In the genomic region with DNA sequence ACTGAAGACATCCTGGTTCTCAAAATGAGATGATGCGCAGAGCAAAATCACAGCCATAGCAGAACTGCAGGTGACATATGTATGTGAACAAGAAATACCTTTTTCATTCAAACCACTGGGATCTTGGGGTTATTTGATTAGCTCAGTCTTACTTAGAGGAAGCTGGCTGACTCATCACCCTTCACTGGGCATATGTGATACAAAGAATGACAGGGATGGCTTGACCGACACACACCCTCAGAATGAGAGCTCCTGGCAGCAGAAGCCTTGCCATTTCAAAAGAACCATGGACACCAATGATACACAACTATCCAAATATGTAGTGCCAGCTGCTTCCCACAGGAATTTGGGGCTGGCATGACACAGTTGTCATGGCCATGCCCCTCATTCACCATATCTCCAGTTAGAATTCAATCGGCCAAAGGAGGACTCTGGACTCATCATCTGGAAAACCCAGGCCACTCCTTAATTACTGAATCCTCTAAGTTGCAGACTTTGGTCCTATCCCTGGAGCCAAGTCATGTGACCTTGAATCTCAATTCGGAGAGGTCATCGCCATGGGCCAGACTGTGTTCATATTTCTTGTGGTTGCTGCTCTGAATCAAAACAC, we compare ENCODE assay signal across 18 cellular contexts.
DNase-seq lines count a peak whose midpoint lies in the region; ATAC-seq and TF ChIP-seq lines count a peak whose summit lies in the region.
"Had no signal": no experiment of that assay in that cellular context is flagged by ENCODE, and none has a peak within 500 bp of the region (broad histone marks: within the 10 kb centered on the region; RNA-seq: fewer than 3 reads in every experiment).

No MANE protein-coding gene starts in this region.

- H4K20me1 ChIP-seq in PC-3 (ENCODE audit: low read length) = no peaks in the 10 kb centered on the region

- no peak overlapping the region for H2AFZ ChIP-seq in PC-3 (ENCODE audit: low read length)
- H2AFZ ChIP-seq: parathyroid adenoma had no signal

- no peaks in the 10 kb centered on the region for H3K9me2 ChIP-seq in PC-3 (replicated peaks; ENCODE audit: low read length)

- DNase-seq in GM04504 (ENCODE audit: low read depth) = peak; percentile 5
- peak; percentile 47 for DNase-seq in PC-3
- peak; percentile 36 for DNase-seq in dermis blood vessel endothelial cell
- DNase-seq in renal cortical epithelial cell (ENCODE audit: low read depth) = peak; percentile 64
- no peak for DNase-seq in occipital lobe (lab: John Stamatoyannopoulos, UW)
- DNase-seq: C1 segment of cervical spinal cord; caudate nucleus; DND-41; glutamatergic neuron; Kasumi-1; NCI-H2081; SHP77; stimulated activated CD4-positive, alpha-beta T cell treated with anti-CD3 and anti-CD28 coated beads, Interleukin-12 subunit alpha, Interleukin-12 subunit beta, amount 100 ng/mL, for 4 hours; stomach had no signal

- no peak overlapping the region for H3K4me2 ChIP-seq in PC-3 (ENCODE audit: low read length)

- H3K9me3 ChIP-seq in PC-3 (ENCODE audit: low read length) = no peaks in the 10 kb centered on the region
- H3K9me3 ChIP-seq: stomach, vagina had no signal

- POLR2A ChIA-PET in PC-3 (lab: Charles Lee; ENCODE audit: unreplicated experiment) = interaction anchor here (0.7 kb wide), 1 partner anchor 478 kb away, joined by 23 read pairs; no protein-coding TSS in a partner anchor

- H3K79me2 ChIP-seq in PC-3 (ENCODE audit: low read length) = no peaks in the 10 kb centered on the region
- H3K79me2 ChIP-seq: parathyroid adenoma had no signal

- no peaks in the 10 kb centered on the region for H3K4me1 ChIP-seq in PC-3 (ENCODE audit: insufficient read depth, low read length)
- H3K4me1 ChIP-seq: parathyroid adenoma, stomach had no signal

- H3K36me3 ChIP-seq in PC-3 (ENCODE audit: low read depth, low read length) = no peaks in the 10 kb centered on the region
- H3K36me3 ChIP-seq: stomach, vagina had no signal

- no peak overlapping the region for H3K27ac ChIP-seq in PC-3 (ENCODE audit: low read length)
- H3K27ac ChIP-seq: parathyroid adenoma, stomach, vagina had no signal

- H3K27me3 ChIP-seq in PC-3 (ENCODE audit: low read length) = no peaks in the 10 kb centered on the region
- H3K27me3 ChIP-seq: stomach, vagina had no signal

- intact Hi-C loops in PC-3 (cut with micrococcal nuclease) = no loop called here

- no peak overlapping the region for H3K9ac ChIP-seq in PC-3 (ENCODE audit: low read length)
- H3K9ac ChIP-seq: parathyroid adenoma had no signal

- BruUV-seq in PC-3 (replicated peaks; lab: Mats Ljungman, UMichigan) = no TSS peak

- ATAC-seq in PC-3 = peak; percentile 84
- no peak for ATAC-seq in esophagus mucosa
- no peak for ATAC-seq in GM19463 (IDR thresholded peaks at IDR 0.05; ENCODE audit: unreplicated experiment)

- no peaks in the 10 kb centered on the region for H3F3A ChIP-seq in PC-3 (ENCODE audit: low read length, unreplicated experiment)

- no peak overlapping the region for H3K4me3 ChIP-seq in PC-3 (ENCODE audit: low read length)
- H3K4me3 ChIP-seq: stomach, vagina had no signal

- CTCF ChIA-PET in PC-3 (lab: Charles Lee) = no interaction called here

- no peak for TF ChIP-seq CTCF in PC-3 (conservative IDR thresholded peaks at IDR 0.05; ENCODE audit: low read depth, low read length)
